27 cellular contexts compared by ENCODE assay signal in genomic region chr13:60327551-60327950, GRCh38.
DNase-seq lines count a peak whose midpoint lies in the region; FAIRE-seq and TF ChIP-seq lines count a peak whose summit lies in the region.
"Had no signal": no experiment of that assay in that cellular context is flagged by ENCODE, and none has a peak within 500 bp of the region (broad histone marks: within the 10 kb centered on the region; RNA-seq: fewer than 3 reads in every experiment).

No MANE protein-coding gene starts in this region.

- no TSS peak for BruUV-seq in PC-9 (replicated peaks; lab: Mats Ljungman, UMichigan)

- peak overlapping the region; percentile 43 to 64 (median 49) for H3K27ac Mint-ChIP-seq in nephron
- H3K27ac Mint-ChIP-seq: activated CD4-positive, alpha-beta T cell treated with anti-CD3 and anti-CD28 coated beads, Interleukin-2, amount 10 ng/mL, durations not matched to agents 24 days and 14 days; IgD-negative memory B cell; T-helper 1 cell treated with Interleukin-12 subunit alpha and Interleukin-12 subunit beta and Interleukin-4 antibody, amounts not matched to agents 30 μg/mL and 1 μg/mL, for 36 hours had no signal

- H3K36me3 Mint-ChIP-seq in nephron (ENCODE audit: low read depth) = no peaks in the 10 kb centered on the region
- H3K36me3 Mint-ChIP-seq: IgD-negative memory B cell had no signal

- H4K8ac ChIP-seq in H1 (ENCODE audit: extremely low read depth, insufficient read depth, low read length) = no peak overlapping the region

- DNase-seq in ACHN (peak; percentile 9), PC-9 (no peak), H1 (ENCODE audit: low read depth in 1 of 2, low spot score in 2 of 2) (no peak), MV-4-11 (lab: John Stamatoyannopoulos, UW) (no peak), HAP-1 (ENCODE audit: low spot score in 2 of 2) (no peak)
- no peak for DNase-seq in activated CD4-positive, alpha-beta T cell treated with anti-CD3 and anti-CD28 coated beads for 4 hours
- DNase-seq in stimulated activated naive CD4-positive, alpha-beta T cell (lab: John Stamatoyannopoulos, UW) = no peak
- DNase-seq: activated CD4-positive, alpha-beta T cell treated with anti-CD3 and anti-CD28 coated beads, Interleukin-2, amount 10 ng/mL, durations not matched to agents 24 days and 14 days; activated naive CD4-positive, alpha-beta T cell; activated T-cell treated with anti-CD3 and anti-CD28 coated beads, Interleukin-2, amount 50 U/mL, for 48 hours; colonic mucosa; islet precursor cell; MG63; NCI-H1694 treated with DMSO at 0.1 percent for 48 hours; NCI-H2171; NCI-H524 treated with DMSO at 0.1 percent for 48 hours; occipital lobe; stimulated activated CD4-positive, alpha-beta T cell treated with anti-CD3 and anti-CD28 coated beads, Interleukin-4, amount 100 ng/mL, for 24 hours; stimulated activated naive CD4-positive, alpha-beta T cell treated with Interleukin-2 at 50 U/mL for 16 hours had no signal

- H3K9me3 ChIP-seq in PC-9 (ENCODE audit: insufficient read depth, low read depth) (no peaks in the 10 kb centered on the region), H1 (ENCODE audit: insufficient read depth in 2 of 2, low read depth in 1 of 2, low read length in 1 of 2) (no peaks in the 10 kb centered on the region), HAP-1 (no peaks in the 10 kb centered on the region)
- H3K9me3 ChIP-seq: colonic mucosa, MG63, vagina had no signal

- H3K36me3 ChIP-seq in PC-9 (ENCODE audit: low read depth) (no peaks in the 10 kb centered on the region), H1 (ENCODE audit: control insufficient read depth in 2 of 4, insufficient read depth in 4 of 4, low read length in 3 of 4) (no peaks in the 10 kb centered on the region), HAP-1 (replicated peaks) (no peaks in the 10 kb centered on the region)
- H3K36me3 ChIP-seq: colonic mucosa, MG63, vagina had no signal

- no peak overlapping the region for H4K91ac ChIP-seq in H1 (replicated peaks; ENCODE audit: insufficient read length, low read length)

- intact Hi-C loops in PC-9 (cut with micrococcal nuclease; ENCODE audit: unreplicated experiment) = no loop called here

- 78% methylated on average over 4 of the region's 4 CpGs; no CpG with 5 or more reads in 1 of the 2 experiments for WGBS in H1 (ENCODE audit: extremely low coverage in 1 of 2, insufficient coverage in 1 of 2, insufficient read length in 1 of 2, insufficient replicate concordance in 2 of 2, low coverage in 1 of 2, low lambda C conversion rate in 2 of 2, missing lambda C conversion rate in 1 of 2), 2 experiments

- H3K79me1 ChIP-seq in H1 (ENCODE audit: low read depth, low read length) = no peaks in the 10 kb centered on the region

- no peak for TF ChIP-seq CTCF in PC-9 (conservative IDR thresholded peaks at IDR 0.05)
- no peak for TF ChIP-seq CTCF in H1 (IDR thresholded peaks at IDR 0.05; ENCODE audit: control extremely low read depth in 1 of 3, insufficient read depth in 1 of 3, low read depth in 1 of 3, low read length in 3 of 3)
- no peak for TF ChIP-seq CTCF in nephron (IDR thresholded peaks at IDR 0.05; ENCODE audit: unreplicated experiment in 3 of 3)

- no peaks in the 10 kb centered on the region for H3K27me3 Mint-ChIP-seq in nephron (ENCODE audit: low read depth)

- H3K23me2 ChIP-seq in H1 (ENCODE audit: low read depth, low read length) = no peaks in the 10 kb centered on the region

- no peak overlapping the region for H2BK20ac ChIP-seq in H1 (ENCODE audit: low read length)

- H3K4me3 ChIP-seq in PC-9 (no peak overlapping the region), H1 (ENCODE audit: extremely low read depth in 1 of 4, insufficient read depth in 2 of 4, low read depth in 3 of 4, low read length in 4 of 4) (no peak overlapping the region), HAP-1 (no peak overlapping the region)
- H3K4me3 ChIP-seq: colonic mucosa, lung, MG63, vagina had no signal

- no peak overlapping the region for H4K5ac ChIP-seq in H1 (ENCODE audit: insufficient read length, low read depth, low read length)

- H3K56ac ChIP-seq in H1 (replicated peaks; ENCODE audit: insufficient read length, low read depth, low read length) = no peak overlapping the region

- no peak overlapping the region for H3K4me3 Mint-ChIP-seq in nephron
- H3K4me3 Mint-ChIP-seq: activated CD4-positive, alpha-beta T cell treated with anti-CD3 and anti-CD28 coated beads, Interleukin-2, amount 10 ng/mL, durations not matched to agents 24 days and 14 days; IgD-negative memory B cell; T-helper 1 cell treated with Interleukin-12 subunit alpha and Interleukin-12 subunit beta and Interleukin-4 antibody, amounts not matched to agents 30 μg/mL and 1 μg/mL, for 36 hours had no signal

- no peak for FAIRE-seq in H1 (lab: Jason Lieb, UNC)
- FAIRE-seq: bronchial epithelial cell, endometrium had no signal

- CTCF ChIA-PET in PC-9 (lab: Charles Lee) (no interaction called here), H1 (lab: Charles Lee; ENCODE audit: partially characterized antibody) (interaction anchor here (0.5 to 8.5 kb wide), 17 partner anchors 9 to 650 kb away, joined by 3 to 62 read pairs (median 4); partner anchors contain the start of gene DIAPH3)

- TF ChIP-seq RAD21 in H1 (IDR thresholded peaks at IDR 0.05 in 1 of 2, conservative IDR thresholded peaks at IDR 0.05 in 1 of 2; ENCODE audit: low read depth in 2 of 2, low read length in 2 of 2) = no peak

- H3K27ac ChIP-seq in PC-9 (no peak overlapping the region), H1 (ENCODE audit: low read depth, low read length) (no peak overlapping the region)
- H3K27ac ChIP-seq: colonic mucosa, RWPE1, vagina had no signal

- no peak overlapping the region for H3K23ac ChIP-seq in H1 (ENCODE audit: insufficient read length)

- TF ChIP-seq EP300 in H1 (IDR thresholded peaks at IDR 0.05; ENCODE audit: borderline replicate concordance in 1 of 2, low read depth in 2 of 2, low read length in 2 of 2) = no peak

- H2BK15ac ChIP-seq in H1 (ENCODE audit: low read length) = no peak overlapping the region

- peaks cover 5% of the 10 kb centered on the region for H3K9me3 Mint-ChIP-seq in nephron
- H3K9me3 Mint-ChIP-seq: activated CD4-positive, alpha-beta T cell treated with anti-CD3 and anti-CD28 coated beads, Interleukin-2, amount 10 ng/mL, durations not matched to agents 24 days and 14 days; IgD-negative memory B cell; T-helper 1 cell treated with Interleukin-12 subunit alpha and Interleukin-12 subunit beta and Interleukin-4 antibody, amounts not matched to agents 30 μg/mL and 1 μg/mL, for 36 hours had no signal

- no peaks in the 10 kb centered on the region for H3F3A ChIP-seq in PC-9 (ENCODE audit: insufficient read depth, low read depth)

- no peak overlapping the region for H3K4me2 ChIP-seq in PC-9
- H3K4me2 ChIP-seq in H1 (ENCODE audit: insufficient read depth in 1 of 2, low read depth in 2 of 2, low read length in 2 of 2) = no peak overlapping the region

- H4K20me1 ChIP-seq in PC-9 (ENCODE audit: insufficient read depth) (no peaks in the 10 kb centered on the region), H1 (replicated peaks in 1 of 2; ENCODE audit: control insufficient read depth in 1 of 2, insufficient read depth in 2 of 2, low read length in 2 of 2) (no peaks in the 10 kb centered on the region)

- no peak overlapping the region for H3K9ac ChIP-seq in H1 (replicated peaks in 1 of 4; ENCODE audit: extremely low read depth in 1 of 4, low read depth in 3 of 4, low read length in 3 of 4)

- POLR2A ChIA-PET in PC-9 (lab: Charles Lee; ENCODE audit: unreplicated experiment) (no interaction called here), H1 (lab: Charles Lee; ENCODE audit: partially characterized antibody) (no interaction called here)

- H3K18ac ChIP-seq in H1 (ENCODE audit: extremely low read depth, low read length) = no peak overlapping the region

- no peak overlapping the region for H3K14ac ChIP-seq in H1 (ENCODE audit: insufficient read length)

- H3K4me1 Mint-ChIP-seq in nephron = peaks cover 14% of the 10 kb centered on the region

- H3K79me2 ChIP-seq in PC-9 (ENCODE audit: low read depth) = no peaks in the 10 kb centered on the region
- no peaks in the 10 kb centered on the region for H3K79me2 ChIP-seq in H1 (ENCODE audit: control insufficient read depth in 1 of 2, insufficient read depth in 2 of 2, low read length in 2 of 2)

- no peak overlapping the region for H2BK120ac ChIP-seq in H1 (replicated peaks; ENCODE audit: low read depth, low read length)

- no peak overlapping the region for H2BK12ac ChIP-seq in H1 (ENCODE audit: low read depth, low read length)

- no peak overlapping the region for H2BK5ac ChIP-seq in H1 (ENCODE audit: low read depth, low read length)

- in situ Hi-C loops in ACHN (cut with HindIII; ENCODE audit: low pct_ligation_motif_present, low pct_unique_long_range_greater_than_20kb, low sequenced_read_pairs) (no loop called here), HAP-1 (cut with MboI; ENCODE audit: low sequenced_read_pairs) (no loop called here)

- no peak overlapping the region for H2AK5ac ChIP-seq in H1 (ENCODE audit: low read depth, low read length)

- TF ChIP-seq POLR2A in H1 (IDR thresholded peaks at IDR 0.05; ENCODE audit: control extremely low read depth in 1 of 2, low read depth in 2 of 2, low read length in 2 of 2) = no peak

- H3K27me3 ChIP-seq in PC-9 (ENCODE audit: insufficient read depth, low read depth) = no peaks in the 10 kb centered on the region
- no peaks in the 10 kb centered on the region for H3K27me3 ChIP-seq in H1 (replicated peaks in 1 of 4; ENCODE audit: control insufficient read depth in 3 of 4, extremely low read depth in 1 of 4, insufficient read depth in 3 of 4, low read length in 3 of 4)
- no peaks in the 10 kb centered on the region for H3K27me3 ChIP-seq in HAP-1 (ENCODE audit: low read depth)
- H3K27me3 ChIP-seq: colonic mucosa, MG63, vagina had no signal

- H3K4ac ChIP-seq in H1 (replicated peaks; ENCODE audit: insufficient read length, low read depth, low read length) = no peak overlapping the region

- H3K4me1 ChIP-seq in PC-9 (replicated peaks; ENCODE audit: insufficient read depth) (no peaks in the 10 kb centered on the region), H1 (replicated peaks in 1 of 4; ENCODE audit: control insufficient read depth in 3 of 4, insufficient read depth in 4 of 4, low read length in 3 of 4) (no peaks in the 10 kb centered on the region), HAP-1 (no peaks in the 10 kb centered on the region)
- H3K4me1 ChIP-seq: colonic mucosa, vagina had no signal

- no peaks in the 10 kb centered on the region for H3K9me2 ChIP-seq in PC-9 (ENCODE audit: insufficient read depth)

- H2AFZ ChIP-seq in PC-9 (peak overlapping the region; percentile 17; the same call in 1 of the 2 replicates), H1 (ENCODE audit: low read length) (0 out of 2 replicates have a peak overlapping the region, but pooled peaks have one; percentile 57)

TF ChIP-seq in H1, 55 proteins besides CTCF, POLR2A, EP300 and RAD21:
- no peak for TF ChIP-seq RXRA (IDR thresholded peaks at IDR 0.05; ENCODE audit: insufficient read depth, low read depth, low read length)
- no peak for TF ChIP-seq POU5F1 (IDR thresholded peaks at IDR 0.05; ENCODE audit: low read depth, low read length)
